ENCODE assay signal across 1 cellular context in the genomic region with DNA sequence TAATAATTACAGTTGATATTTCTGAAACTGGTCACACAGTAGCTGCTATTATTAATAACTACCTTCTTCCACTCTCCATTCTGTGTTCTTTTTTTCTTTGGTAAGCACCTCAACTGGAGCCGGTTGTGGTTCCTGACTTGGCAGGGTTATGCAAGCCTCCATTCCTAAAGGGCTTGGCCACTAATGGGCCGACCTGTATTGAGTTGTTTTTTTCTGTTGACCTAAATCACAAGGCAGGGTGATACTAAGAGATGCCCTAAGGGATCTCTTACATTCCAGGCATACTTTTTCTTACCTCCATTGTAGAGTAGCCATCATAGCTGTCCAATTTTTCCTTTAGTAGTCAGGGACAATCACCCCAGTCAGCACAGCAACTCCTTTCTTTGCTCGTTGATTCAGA.
TF ChIP-seq lines count a peak whose summit lies in the region.

No MANE protein-coding gene starts in this region.

TF ChIP-seq in GM23338, 12 proteins besides CTCF, POLR2A, EP300 and RAD21 (continued from another document):
- TF ChIP-seq, protein P1, sequence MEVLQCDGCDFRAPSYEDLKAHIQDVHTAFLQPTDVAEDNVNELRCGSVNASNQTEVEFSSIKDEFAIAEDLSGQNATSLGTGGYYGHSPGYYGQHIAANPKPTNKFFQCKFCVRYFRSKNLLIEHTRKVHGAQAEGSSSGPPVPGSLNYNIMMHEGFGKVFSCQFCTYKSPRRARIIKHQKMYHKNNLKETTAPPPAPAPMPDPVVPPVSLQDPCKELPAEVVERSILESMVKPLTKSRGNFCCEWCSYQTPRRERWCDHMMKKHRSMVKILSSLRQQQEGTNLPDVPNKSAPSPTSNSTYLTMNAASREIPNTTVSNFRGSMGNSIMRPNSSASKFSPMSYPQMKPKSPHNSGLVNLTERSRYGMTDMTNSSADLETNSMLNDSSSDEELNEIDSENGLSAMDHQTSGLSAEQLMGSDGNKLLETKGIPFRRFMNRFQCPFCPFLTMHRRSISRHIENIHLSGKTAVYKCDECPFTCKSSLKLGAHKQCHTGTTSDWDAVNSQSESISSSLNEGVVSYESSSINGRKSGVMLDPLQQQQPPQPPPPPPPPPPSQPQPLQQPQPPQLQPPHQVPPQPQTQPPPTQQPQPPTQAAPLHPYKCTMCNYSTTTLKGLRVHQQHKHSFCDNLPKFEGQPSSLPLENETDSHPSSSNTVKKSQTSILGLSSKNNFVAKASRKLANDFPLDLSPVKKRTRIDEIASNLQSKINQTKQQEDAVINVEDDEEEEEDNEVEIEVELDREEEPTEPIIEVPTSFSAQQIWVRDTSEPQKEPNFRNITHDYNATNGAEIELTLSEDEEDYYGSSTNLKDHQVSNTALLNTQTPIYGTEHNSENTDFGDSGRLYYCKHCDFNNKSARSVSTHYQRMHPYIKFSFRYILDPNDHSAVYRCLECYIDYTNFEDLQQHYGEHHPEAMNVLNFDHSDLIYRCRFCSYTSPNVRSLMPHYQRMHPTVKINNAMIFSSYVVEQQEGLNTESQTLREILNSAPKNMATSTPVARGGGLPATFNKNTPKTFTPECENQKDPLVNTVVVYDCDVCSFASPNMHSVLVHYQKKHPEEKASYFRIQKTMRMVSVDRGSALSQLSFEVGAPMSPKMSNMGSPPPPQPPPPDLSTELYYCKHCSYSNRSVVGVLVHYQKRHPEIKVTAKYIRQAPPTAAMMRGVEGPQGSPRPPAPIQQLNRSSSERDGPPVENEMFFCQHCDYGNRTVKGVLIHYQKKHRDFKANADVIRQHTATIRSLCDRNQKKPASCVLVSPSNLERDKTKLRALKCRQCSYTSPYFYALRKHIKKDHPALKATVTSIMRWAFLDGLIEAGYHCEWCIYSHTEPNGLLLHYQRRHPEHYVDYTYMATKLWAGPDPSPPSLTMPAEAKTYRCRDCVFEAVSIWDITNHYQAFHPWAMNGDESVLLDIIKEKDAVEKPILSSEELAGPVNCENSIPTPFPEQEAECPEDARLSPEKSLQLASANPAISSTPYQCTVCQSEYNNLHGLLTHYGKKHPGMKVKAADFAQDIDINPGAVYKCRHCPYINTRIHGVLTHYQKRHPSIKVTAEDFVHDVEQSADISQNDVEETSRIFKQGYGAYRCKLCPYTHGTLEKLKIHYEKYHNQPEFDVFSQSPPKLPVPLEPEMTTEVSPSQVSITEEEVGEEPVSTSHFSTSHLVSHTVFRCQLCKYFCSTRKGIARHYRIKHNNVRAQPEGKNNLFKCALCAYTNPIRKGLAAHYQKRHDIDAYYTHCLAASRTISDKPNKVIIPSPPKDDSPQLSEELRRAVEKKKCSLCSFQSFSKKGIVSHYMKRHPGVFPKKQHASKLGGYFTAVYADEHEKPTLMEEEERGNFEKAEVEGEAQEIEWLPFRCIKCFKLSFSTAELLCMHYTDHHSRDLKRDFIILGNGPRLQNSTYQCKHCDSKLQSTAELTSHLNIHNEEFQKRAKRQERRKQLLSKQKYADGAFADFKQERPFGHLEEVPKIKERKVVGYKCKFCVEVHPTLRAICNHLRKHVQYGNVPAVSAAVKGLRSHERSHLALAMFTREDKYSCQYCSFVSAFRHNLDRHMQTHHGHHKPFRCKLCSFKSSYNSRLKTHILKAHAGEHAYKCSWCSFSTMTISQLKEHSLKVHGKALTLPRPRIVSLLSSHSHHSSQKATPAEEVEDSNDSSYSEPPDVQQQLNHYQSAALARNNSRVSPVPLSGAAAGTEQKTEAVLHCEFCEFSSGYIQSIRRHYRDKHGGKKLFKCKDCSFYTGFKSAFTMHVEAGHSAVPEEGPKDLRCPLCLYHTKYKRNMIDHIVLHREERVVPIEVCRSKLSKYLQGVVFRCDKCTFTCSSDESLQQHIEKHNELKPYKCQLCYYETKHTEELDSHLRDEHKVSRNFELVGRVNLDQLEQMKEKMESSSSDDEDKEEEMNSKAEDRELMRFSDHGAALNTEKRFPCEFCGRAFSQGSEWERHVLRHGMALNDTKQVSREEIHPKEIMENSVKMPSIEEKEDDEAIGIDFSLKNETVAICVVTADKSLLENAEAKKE (CRISPR knock-in tag; IDR thresholded peaks at IDR 0.05), result no peak
- TF ChIP-seq ZNF331 (CRISPR knock-in tag; IDR thresholded peaks at IDR 0.05; ENCODE audit: low read depth) (no peak), ZNF114 (CRISPR knock-in tag; IDR thresholded peaks at IDR 0.05) (no peak), JUNB (IDR thresholded peaks at IDR 0.05; ENCODE audit: unreplicated experiment) (no peak), STAT1 (IDR thresholded peaks at IDR 0.05; ENCODE audit: unreplicated experiment) (no peak), POLR2AphosphoS5 (IDR thresholded peaks at IDR 0.05; ENCODE audit: low read depth) (no peak)
- TF ChIP-seq, protein P2, sequence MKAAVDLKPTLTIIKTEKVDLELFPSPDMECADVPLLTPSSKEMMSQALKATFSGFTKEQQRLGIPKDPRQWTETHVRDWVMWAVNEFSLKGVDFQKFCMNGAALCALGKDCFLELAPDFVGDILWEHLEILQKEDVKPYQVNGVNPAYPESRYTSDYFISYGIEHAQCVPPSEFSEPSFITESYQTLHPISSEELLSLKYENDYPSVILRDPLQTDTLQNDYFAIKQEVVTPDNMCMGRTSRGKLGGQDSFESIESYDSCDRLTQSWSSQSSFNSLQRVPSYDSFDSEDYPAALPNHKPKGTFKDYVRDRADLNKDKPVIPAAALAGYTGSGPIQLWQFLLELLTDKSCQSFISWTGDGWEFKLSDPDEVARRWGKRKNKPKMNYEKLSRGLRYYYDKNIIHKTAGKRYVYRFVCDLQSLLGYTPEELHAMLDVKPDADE (IDR thresholded peaks at IDR 0.05), result no peak
